Comparison of ENCODE assay signal across 1 cellular context in the genomic region with DNA sequence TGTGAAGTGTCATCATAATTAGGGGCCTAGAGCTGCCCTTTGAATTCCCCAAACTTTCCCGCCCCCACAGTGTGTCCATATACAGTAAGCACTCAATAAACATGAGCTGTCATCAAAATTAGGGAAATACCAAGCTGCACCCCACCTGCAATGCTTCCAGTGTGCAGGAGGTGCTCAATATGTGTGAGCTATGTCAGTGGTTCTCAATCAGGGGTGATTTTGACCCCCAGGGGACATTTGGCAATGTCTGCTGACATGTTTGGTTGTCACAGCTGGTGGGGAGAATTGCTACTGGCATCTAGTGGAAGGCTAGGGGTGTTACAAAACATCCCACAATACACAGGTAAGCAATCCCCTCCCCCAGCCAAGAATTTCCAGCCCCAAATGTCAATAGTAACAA.
TF ChIP-seq lines count a peak whose summit lies in the region.

No MANE protein-coding gene starts in this region.

TF ChIP-seq in HEK293, 187 proteins besides CTCF, POLR2A, EP300 and RAD21:
- TF ChIP-seq ZNF555 (tag by site-specific recombination; conservative IDR thresholded peaks at IDR 0.05) (no peak), ZFHX2 (tag by site-specific recombination; conservative IDR thresholded peaks at IDR 0.05) (0 out of 2 replicates have a peak, but pooled peaks have one; percentile 12), ZIC2 (tag by site-specific recombination; IDR thresholded peaks at IDR 0.05) (0 out of 2 replicates have a peak, but pooled peaks have one; percentile 13), ZNF202 (tag by site-specific recombination; IDR thresholded peaks at IDR 0.05; ENCODE audit: borderline replicate concordance) (no peak), ZSCAN30 (tag by site-specific recombination; IDR thresholded peaks at IDR 0.05) (no peak), GLIS1 (tag by site-specific recombination; IDR thresholded peaks at IDR 0.05) (peak; percentile 84), ZNF350 (tag by site-specific recombination; IDR thresholded peaks at IDR 0.05) (no peak), ZNF366 (tag by site-specific recombination; conservative IDR thresholded peaks at IDR 0.05) (no peak), ZNF175 (tag by site-specific recombination; IDR thresholded peaks at IDR 0.05) (no peak)
- TF ChIP-seq, protein P1, sequence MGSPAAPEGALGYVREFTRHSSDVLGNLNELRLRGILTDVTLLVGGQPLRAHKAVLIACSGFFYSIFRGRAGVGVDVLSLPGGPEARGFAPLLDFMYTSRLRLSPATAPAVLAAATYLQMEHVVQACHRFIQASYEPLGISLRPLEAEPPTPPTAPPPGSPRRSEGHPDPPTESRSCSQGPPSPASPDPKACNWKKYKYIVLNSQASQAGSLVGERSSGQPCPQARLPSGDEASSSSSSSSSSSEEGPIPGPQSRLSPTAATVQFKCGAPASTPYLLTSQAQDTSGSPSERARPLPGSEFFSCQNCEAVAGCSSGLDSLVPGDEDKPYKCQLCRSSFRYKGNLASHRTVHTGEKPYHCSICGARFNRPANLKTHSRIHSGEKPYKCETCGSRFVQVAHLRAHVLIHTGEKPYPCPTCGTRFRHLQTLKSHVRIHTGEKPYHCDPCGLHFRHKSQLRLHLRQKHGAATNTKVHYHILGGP (tag by site-specific recombination; IDR thresholded peaks at IDR 0.05) = no peak
- TF ChIP-seq, protein P2, sequence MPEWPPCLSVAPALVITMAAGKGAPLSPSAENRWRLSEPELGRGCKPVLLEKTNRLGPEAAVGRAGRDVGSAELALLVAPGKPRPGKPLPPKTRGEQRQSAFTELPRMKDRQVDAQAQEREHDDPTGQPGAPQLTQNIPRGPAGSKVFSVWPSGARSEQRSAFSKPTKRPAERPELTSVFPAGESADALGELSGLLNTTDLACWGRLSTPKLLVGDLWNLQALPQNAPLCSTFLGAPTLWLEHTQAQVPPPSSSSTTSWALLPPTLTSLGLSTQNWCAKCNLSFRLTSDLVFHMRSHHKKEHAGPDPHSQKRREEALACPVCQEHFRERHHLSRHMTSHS (tag by site-specific recombination; IDR thresholded peaks at IDR 0.05) = no peak
